ENCODE assay signal across 1 cellular context in genomic region chr2:226583715-226584114, GRCh38.
TF ChIP-seq lines count a peak whose summit lies in the region.

No MANE protein-coding gene starts in this region.

TF ChIP-seq in HepG2, 621 proteins besides CTCF, POLR2A, EP300 and RAD21 (continued from another document and continues in another):
- TF ChIP-seq LCORL (IDR thresholded peaks at IDR 0.05) (no peak), LCORL (CRISPR knock-in tag; IDR thresholded peaks at IDR 0.05) (no peak), ZFP36L2 (CRISPR knock-in tag; IDR thresholded peaks at IDR 0.05) (no peak), ATF1 (CRISPR knock-in tag; IDR thresholded peaks at IDR 0.05) (no peak), ZMYM4 (CRISPR knock-in tag; IDR thresholded peaks at IDR 0.05) (peak; percentile 86), HNF4A (CRISPR knock-in tag; IDR thresholded peaks at IDR 0.05) (peak; percentile 94), CHD2 (IDR thresholded peaks at IDR 0.05; ENCODE audit: low read depth, low read length) (no peak), WIZ (CRISPR knock-in tag; IDR thresholded peaks at IDR 0.05) (peak; percentile 71; the same call in 1 of the 2 replicates), HINFP (CRISPR knock-in tag; IDR thresholded peaks at IDR 0.05; ENCODE audit: low read depth) (no peak), KLF16 (CRISPR knock-in tag; IDR thresholded peaks at IDR 0.05) (peak in 1 of 2 experiments; percentile 59; a peak in 1 of 4 replicates), NFIC (IDR thresholded peaks at IDR 0.05; ENCODE audit: low read length) (peak; percentile 84; the same call in 1 of the 2 replicates), ZBTB43 (CRISPR knock-in tag; conservative IDR thresholded peaks at IDR 0.05) (peak; percentile 80; the same call in 1 of the 2 replicates), REXO4 (CRISPR knock-in tag; IDR thresholded peaks at IDR 0.05; ENCODE audit: borderline replicate concordance) (no peak), ZNF83 (CRISPR knock-in tag; IDR thresholded peaks at IDR 0.05; ENCODE audit: borderline replicate concordance) (no peak), ZNF337 (CRISPR knock-in tag; IDR thresholded peaks at IDR 0.05; ENCODE audit: borderline replicate concordance, low read depth) (no peak), ZNF777 (CRISPR knock-in tag; IDR thresholded peaks at IDR 0.05) (no peak), KLF13 (CRISPR knock-in tag; IDR thresholded peaks at IDR 0.05) (no peak), ZNF629 (CRISPR knock-in tag; conservative IDR thresholded peaks at IDR 0.05) (peak; percentile 55), HNRNPK (IDR thresholded peaks at IDR 0.05; ENCODE audit: low read depth, low read length, poor library complexity, severe bottlenecking) (no peak), TBL1XR1 (IDR thresholded peaks at IDR 0.05; ENCODE audit: borderline replicate concordance, low read length, partially characterized antibody) (peak; percentile 68), ZNF546 (CRISPR knock-in tag; conservative IDR thresholded peaks at IDR 0.05) (no peak), ZBTB26 (CRISPR knock-in tag; IDR thresholded peaks at IDR 0.05; ENCODE audit: borderline replicate concordance) (peak; percentile 98), ISL2 (CRISPR knock-in tag; IDR thresholded peaks at IDR 0.05) (peak; percentile 86), DRAP1 (CRISPR knock-in tag; IDR thresholded peaks at IDR 0.05) (peak; percentile 51; the same call in 1 of the 2 replicates), PLRG1 (conservative IDR thresholded peaks at IDR 0.05) (no peak), TEF (CRISPR knock-in tag; IDR thresholded peaks at IDR 0.05) (no peak), KDM2A (CRISPR knock-in tag; IDR thresholded peaks at IDR 0.05; ENCODE audit: borderline replicate concordance, low read depth) (no peak), ZNF614 (CRISPR knock-in tag; IDR thresholded peaks at IDR 0.05; ENCODE audit: borderline replicate concordance) (peak; percentile 86), ZHX2 (IDR thresholded peaks at IDR 0.05; ENCODE audit: low read depth) (no peak), ZHX2 (CRISPR knock-in tag; IDR thresholded peaks at IDR 0.05; ENCODE audit: borderline replicate concordance) (0 out of 2 replicates have a peak, but pooled peaks have one; percentile 32), ZBTB25 (CRISPR knock-in tag; IDR thresholded peaks at IDR 0.05) (peak; percentile 25; the same call in 1 of the 2 replicates), POGK (CRISPR knock-in tag; conservative IDR thresholded peaks at IDR 0.05) (no peak), ZNF296 (CRISPR knock-in tag; conservative IDR thresholded peaks at IDR 0.05) (no peak), ZNF747 (CRISPR knock-in tag; IDR thresholded peaks at IDR 0.05; ENCODE audit: borderline replicate concordance) (no peak), NR2C2 (CRISPR knock-in tag; IDR thresholded peaks at IDR 0.05; ENCODE audit: borderline replicate concordance) (no peak), ZNF280D (CRISPR knock-in tag; IDR thresholded peaks at IDR 0.05) (peak; percentile 94), ZBTB7B (CRISPR knock-in tag; IDR thresholded peaks at IDR 0.05) (0 out of 2 replicates have a peak, but pooled peaks have one; percentile 28), NR2F6 (IDR thresholded peaks at IDR 0.05) (peak; percentile 21; the same call in 1 of the 2 replicates), NR2F6 (CRISPR knock-in tag; IDR thresholded peaks at IDR 0.05) (peak; percentile 33; the same call in 1 of the 2 replicates), SP4 (CRISPR knock-in tag; IDR thresholded peaks at IDR 0.05) (no peak), ZNF562 (CRISPR knock-in tag; IDR thresholded peaks at IDR 0.05; ENCODE audit: borderline replicate concordance) (no peak), HOXA5 (CRISPR knock-in tag; IDR thresholded peaks at IDR 0.05) (0 out of 2 replicates have a peak, but pooled peaks have one; percentile 74), ZNF713 (CRISPR knock-in tag; IDR thresholded peaks at IDR 0.05) (no peak), ZZZ3 (CRISPR knock-in tag; IDR thresholded peaks at IDR 0.05; ENCODE audit: borderline replicate concordance) (no peak), ZBTB42 (CRISPR knock-in tag; IDR thresholded peaks at IDR 0.05) (no peak), ZFYVE20 (CRISPR knock-in tag; IDR thresholded peaks at IDR 0.05; ENCODE audit: borderline replicate concordance, low read depth) (no peak), KMT2B (CRISPR knock-in tag; IDR thresholded peaks at IDR 0.05) (no peak)
